In genomic region chr1:247330548-247331171, GRCh38 we compare ENCODE assay signal across 8 cellular contexts. TPM values are rescaled to one million over a fixed set of nuclear protein-coding genes. Genes with fewer than 3 reads are reported as not detected.
DNase-seq lines count a peak whose midpoint lies in the region; ATAC-seq, FAIRE-seq and TF ChIP-seq lines count a peak whose summit lies in the region.

No MANE protein-coding gene starts in this region.

- H3K27me3 Mint-ChIP-seq in mesothelial cell of epicardium (ENCODE audit: low read depth): no peaks in the 10 kb centered on the region

- H3K4me1 Mint-ChIP-seq in mesothelial cell of epicardium: peaks cover 38% of the 10 kb centered on the region

- H3K27me3 ChIP-seq in GM12878 (replicated peaks in 1 of 2; ENCODE audit: control insufficient read depth in 2 of 2, insufficient read depth in 2 of 2, low read length in 1 of 2): no peaks in the 10 kb centered on the region

- DNase-seq in GM12878 (ENCODE audit: low read depth, low spot score) (no peak), mesothelial cell of epicardium (ENCODE audit: low spot score in 2 of 2, unreplicated experiment in 2 of 2) (no peak), occipital lobe (lab: John Stamatoyannopoulos, UW) (no peak), COLO829 (ENCODE audit: low spot score) (no peak), NAMALWA (ENCODE audit: low spot score) (no peak)

- no peaks in the 10 kb centered on the region for H4K20me1 ChIP-seq in GM12878 (ENCODE audit: control insufficient read depth, insufficient read depth)

- no peaks in the 10 kb centered on the region for H3K9me3 Mint-ChIP-seq in mesothelial cell of epicardium

- no peak for TF ChIP-seq EP300 in GM12878 (IDR thresholded peaks at IDR 0.05; ENCODE audit: borderline replicate concordance in 1 of 2, control insufficient read depth in 1 of 2, low read depth in 2 of 2, low read length in 2 of 2)

- ATAC-seq in GM18517 (IDR thresholded peaks at IDR 0.05; ENCODE audit: unreplicated experiment): peak; percentile 31
- peak; percentile 16 for ATAC-seq in HG03378 (IDR thresholded peaks at IDR 0.05; ENCODE audit: unreplicated experiment)
- peak; percentile 37 for ATAC-seq in GM12878
- no peak for ATAC-seq in HG03175 (IDR thresholded peaks at IDR 0.05; ENCODE audit: unreplicated experiment)

- peak overlapping the region; percentile 83 for H3K4me2 ChIP-seq in GM12878 (ENCODE audit: control insufficient read depth, insufficient read depth)

- CTCF ChIA-PET in GM12878 (lab: Yijun Ruan, JAX): interaction anchor here (0.8 kb wide), 1 partner anchor 14 kb away, joined by 3 read pairs; no protein-coding TSS in a partner anchor

- H3K4me1 ChIP-seq in GM12878 (ENCODE audit: control insufficient read depth, insufficient read depth, low read length): peaks cover 20% of the 10 kb centered on the region

- WGBS in GM12878 (ENCODE audit: insufficient coverage, insufficient replicate concordance, low lambda C conversion rate, missing lambda C conversion rate): 23% methylated on average over 31 of the region's 37 CpGs

- H3K4me3 ChIP-seq in GM12878: peak overlapping the region; percentile 76

- peak overlapping the region; percentile 74; the same call in 1 of the 2 replicates for H3K27ac ChIP-seq in GM12878 (ENCODE audit: control insufficient read depth, insufficient read depth)

- BruUV-seq in GM12878 (replicated peaks; lab: Mats Ljungman, UMichigan): no TSS peak

- SMC1A ChIA-PET in GM12878 (lab: Charles Lee; ENCODE audit: uncharacterized antibody, unreplicated experiment): interaction anchor here (0.9 to 1.5 kb wide), 4 partner anchors 11 to 119 kb away, joined by 3 to 5 read pairs (median 4); no protein-coding TSS in a partner anchor

- peak overlapping the region; percentile 80 for H2AFZ ChIP-seq in GM12878 (ENCODE audit: control insufficient read depth, low read depth, low read length)

- TF ChIP-seq CTCF in GM12878 (IDR thresholded peaks at IDR 0.05 in 2 of 3, conservative IDR thresholded peaks at IDR 0.05 in 1 of 3; ENCODE audit: control insufficient read depth in 2 of 3, extremely low read depth in 1 of 3, insufficient read depth in 1 of 3, low read depth in 3 of 3, low read length in 3 of 3) (no peak), mesothelial cell of epicardium (IDR thresholded peaks at IDR 0.05; ENCODE audit: unreplicated experiment) (no peak)

- peaks cover 6 to 13% of the 10 kb centered on the region in 2 experiments; a peak in 3 of 4 replicates for H3K36me3 ChIP-seq in GM12878 (ENCODE audit: control insufficient read depth in 2 of 2, insufficient read depth in 2 of 2, low read length in 1 of 2)

- H3K9me3 ChIP-seq in GM12878 (replicated peaks; ENCODE audit: control insufficient read depth, insufficient read depth, low read length): no peaks in the 10 kb centered on the region

- peak overlapping the region; percentile 90; the same call in 1 of the 2 replicates for H3K9ac ChIP-seq in GM12878 (ENCODE audit: control insufficient read depth, insufficient read depth, low read length)

- H3K79me2 ChIP-seq in GM12878 (ENCODE audit: control insufficient read depth, insufficient read depth, low read length): peaks cover 19% of the 10 kb centered on the region

- FAIRE-seq in GM12878 (lab: Jason Lieb, UNC): no peak

- POLR2A ChIA-PET in GM12878 (lab: Charles Lee): interaction anchor here (0.8 to 1.1 kb wide), 3 partner anchors 11 to 38 kb away, joined by 3 read pairs; no protein-coding TSS in a partner anchor

- RAD21 ChIA-PET in GM12878 (lab: Charles Lee; ENCODE audit: unreplicated experiment): interaction anchor here (0.6 to 1.8 kb wide), 4 partner anchors 13 to 60 kb away, joined by 3 to 6 read pairs (median 3); no protein-coding TSS in a partner anchor

- no peak for TF ChIP-seq RAD21 in GM12878 (IDR thresholded peaks at IDR 0.05; ENCODE audit: insufficient read depth, low read depth, low read length)

- intact Hi-C loops in GM12878 (cut with micrococcal nuclease; ENCODE audit: unreplicated experiment): no loop called here

- no peak for TF ChIP-seq POLR2A in GM12878 (IDR thresholded peaks at IDR 0.05; ENCODE audit: low read depth, low read length)

- in situ Hi-C loops in GM12878 (cut with MboI): no loop called here

- peak overlapping the region; percentile 90 for H3K27ac Mint-ChIP-seq in mesothelial cell of epicardium

- peaks cover 5% of the 10 kb centered on the region for H3K36me3 Mint-ChIP-seq in mesothelial cell of epicardium

- H3K4me3 Mint-ChIP-seq in mesothelial cell of epicardium: peak overlapping the region; percentile 89

TF ChIP-seq in GM12878, 131 proteins besides CTCF, POLR2A, EP300 and RAD21 (continues in another document):
- TF ChIP-seq ATF7 (IDR thresholded peaks at IDR 0.05; ENCODE audit: low read depth) (no peak), BMI1 (IDR thresholded peaks at IDR 0.05; ENCODE audit: borderline replicate concordance) (no peak), LARP7 (IDR thresholded peaks at IDR 0.05) (no peak), RUNX3 (IDR thresholded peaks at IDR 0.05; ENCODE audit: low read length) (no peak), SUPT20H (IDR thresholded peaks at IDR 0.05; ENCODE audit: borderline replicate concordance, control insufficient read depth, low read depth, low read length) (no peak), MEF2A (IDR thresholded peaks at IDR 0.05; ENCODE audit: insufficient read depth, low read depth, low read length) (no peak), JUND (IDR thresholded peaks at IDR 0.05; ENCODE audit: low read depth, low read length) (no peak), ZBTB11 (CRISPR knock-in tag; IDR thresholded peaks at IDR 0.05) (no peak), E4F1 (IDR thresholded peaks at IDR 0.05; ENCODE audit: borderline replicate concordance, partially characterized antibody) (no peak), SMARCA5 (IDR thresholded peaks at IDR 0.05) (no peak), STAT1 (conservative IDR thresholded peaks at IDR 0.05) (no peak), MTA3 (IDR thresholded peaks at IDR 0.05; ENCODE audit: borderline replicate concordance, low read length) (no peak), EGR1 (IDR thresholded peaks at IDR 0.05; ENCODE audit: borderline replicate concordance in 1 of 2, low read depth in 2 of 2, low read length in 2 of 2) (no peak), CHD1 (IDR thresholded peaks at IDR 0.05; ENCODE audit: low read depth, low read length) (no peak)

RNA-seq across cellular contexts. Expression of gene ZNF496, which starts 1.0 kb away (rescaled TPM):
- 127 and 144 TPM in 2 replicates for total RNA-seq in GM12878 (2013; cell fraction: nucleolus; rRNA removed)
- total RNA-seq in GM12878 (2014; rRNA removed) (16.6 and 21.0 TPM in 2 replicates), GM12878 (2014; rRNA removed; fragmentation: Illumina TruSeq; extraction: Trizol) (11.6 and 12.1 TPM in 2 replicates), GM12878 (2021) (24.9 and 26.4 TPM in 2 replicates), mesothelial cell of epicardium (61.5 to 70.6 TPM (median 69.0 TPM) in 3 replicates), occipital lobe (18.6 TPM)
- polyA plus RNA-seq in GM12878 (2011; ENCODE audit: low read depth): 7.0 TPM
- polyA plus RNA-seq in GM12878 (2011; rRNA removed) (14.5 and 21.4 TPM in 2 replicates), GM12878 (2014; fragmentation: Illumina TruSeq; extraction: Trizol) (11.5 and 12.7 TPM in 2 replicates), GM12878 (2014; fragmentation: Nextera tagmentation; extraction: Ambion mirVana) (1 to 10 TPM; 1.6 to 3.0 TPM), GM12878 (2014; rRNA removed) (21.4 and 21.9 TPM in 2 replicates), GM12878 (2016; fragmentation: Nextera tagmentation; extraction: Ambion mirVana) (10 to 100 TPM; 12.3 TPM)
- 23.4 and 26.0 TPM in 2 replicates for polyA plus RNA-seq in GM12878 (2011; cell fraction: cytosol; rRNA removed)
- 44.1 and 50.6 TPM in 2 replicates for polyA plus RNA-seq in GM12878 (2011; cell fraction: nucleus; rRNA removed)
- polyA plus RNA-seq in GM12878 (2012): 13.1 and 14.3 TPM in 2 replicates
- polyA minus RNA-seq in GM12878 (2011; rRNA and poly(A)+ RNA removed): 28.3 and 39.2 TPM in 2 replicates
- polyA minus RNA-seq in GM12878 (2011; cell fraction: cytosol; rRNA and poly(A)+ RNA removed): 8.8 and 10.3 TPM in 2 replicates
- 13.4 and 24.2 TPM in 2 replicates for polyA minus RNA-seq in GM12878 (2011; cell fraction: nucleus; rRNA and poly(A)+ RNA removed)
